20 cellular contexts compared by ENCODE assay signal in the genomic region with DNA sequence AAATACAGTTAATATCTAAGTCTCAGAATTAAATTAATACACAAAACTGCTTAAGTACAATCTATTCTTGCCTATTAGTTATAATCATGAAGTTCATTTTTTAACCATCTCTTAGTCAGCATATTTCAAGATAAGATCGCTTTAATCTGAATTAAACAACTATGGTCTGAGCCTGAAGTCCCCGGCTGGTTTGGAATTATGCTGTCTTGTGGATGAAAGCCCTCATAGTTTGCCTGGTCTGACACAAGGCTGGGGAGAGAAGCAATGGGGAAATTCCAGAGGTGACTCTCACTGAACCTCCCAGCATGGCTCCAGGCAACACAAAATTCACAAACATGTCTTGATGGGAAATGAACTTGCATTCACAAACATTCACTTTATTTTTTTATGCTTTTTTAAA. TPM values are rescaled to one million over a fixed set of nuclear protein-coding genes. Genes with fewer than 3 reads are reported as not detected.
DNase-seq lines count a peak whose midpoint lies in the region; ATAC-seq, FAIRE-seq and TF ChIP-seq lines count a peak whose summit lies in the region.
"Had no signal": no experiment of that assay in that cellular context is flagged by ENCODE, and none has a peak within 500 bp of the region (broad histone marks: within the 10 kb centered on the region; RNA-seq: fewer than 3 reads in every experiment).

No MANE protein-coding gene starts in this region.

- no peaks in the 10 kb centered on the region for H3K4me1 ChIP-seq in K562 (replicated peaks in 1 of 2; ENCODE audit: control insufficient read depth in 2 of 2, insufficient read depth in 2 of 2, low read length in 2 of 2)
- peaks cover 15% of the 10 kb centered on the region for H3K4me1 ChIP-seq in foreskin keratinocyte
- peaks cover 4% of the 10 kb centered on the region for H3K4me1 ChIP-seq in neural progenitor cell
- H3K4me1 ChIP-seq: BLaER1, right atrium auricular region had no signal

- no peak overlapping the region for H3K4me3 Mint-ChIP-seq in neural progenitor cell
- no peak overlapping the region for H3K4me3 Mint-ChIP-seq in activated CD8-positive, alpha-beta memory T cell treated with anti-CD3 and anti-CD28 coated beads, Interleukin-2, amount 10 ng/mL, durations not matched to agents 7 days and 5 days
- H3K4me3 Mint-ChIP-seq: activated naive CD4-positive, alpha-beta T cell treated with anti-CD3 and anti-CD28 coated beads, Interleukin-2, amount 50 U/mL, for 24 hours; IgD-negative memory B cell; naive thymus-derived CD4-positive, alpha-beta T cell had no signal

- no peak overlapping the region for H2AFZ ChIP-seq in K562 (ENCODE audit: low read depth, low read length)
- H2AFZ ChIP-seq in neural progenitor cell (replicated peaks) = no peak overlapping the region

- in situ Hi-C loops in K562 (cut with MboI) = no loop called here

- H3K4me1 Mint-ChIP-seq in neural progenitor cell = peaks cover 16% of the 10 kb centered on the region
- no peaks in the 10 kb centered on the region for H3K4me1 Mint-ChIP-seq in activated CD8-positive, alpha-beta memory T cell treated with anti-CD3 and anti-CD28 coated beads, Interleukin-2, amount 10 ng/mL, durations not matched to agents 7 days and 5 days
- H3K4me1 Mint-ChIP-seq: activated naive CD4-positive, alpha-beta T cell treated with anti-CD3 and anti-CD28 coated beads, Interleukin-2, amount 50 U/mL, for 24 hours; IgD-negative memory B cell; naive thymus-derived CD4-positive, alpha-beta T cell had no signal

- peak overlapping the region; percentile 61 for H3K27ac Mint-ChIP-seq in neural progenitor cell
- no peak overlapping the region for H3K27ac Mint-ChIP-seq in activated CD8-positive, alpha-beta memory T cell treated with anti-CD3 and anti-CD28 coated beads, Interleukin-2, amount 10 ng/mL, durations not matched to agents 7 days and 5 days
- H3K27ac Mint-ChIP-seq: activated naive CD4-positive, alpha-beta T cell treated with anti-CD3 and anti-CD28 coated beads, Interleukin-2, amount 50 U/mL, for 24 hours; IgD-negative memory B cell; naive thymus-derived CD4-positive, alpha-beta T cell had no signal

- H3K9ac ChIP-seq in K562 (ENCODE audit: insufficient read depth in 1 of 2, low read depth in 2 of 2, low read length in 2 of 2) (no peak overlapping the region), neural progenitor cell (no peak overlapping the region)
- H3K9ac ChIP-seq: BLaER1 had no signal

- H3K9me3 Mint-ChIP-seq in neural progenitor cell = peaks cover 26% of the 10 kb centered on the region
- H3K9me3 Mint-ChIP-seq in activated CD8-positive, alpha-beta memory T cell treated with anti-CD3 and anti-CD28 coated beads, Interleukin-2, amount 10 ng/mL, durations not matched to agents 7 days and 5 days (ENCODE audit: low read depth) = peaks cover 2% of the 10 kb centered on the region

- no TSS peak for BruUV-seq in K562 (replicated peaks; lab: Mats Ljungman, UMichigan)

- no peak for TF ChIP-seq EP300 in K562 (IDR thresholded peaks at IDR 0.05; ENCODE audit: low read length)

- no peak for TF ChIP-seq POLR2A in H54 (IDR thresholded peaks at IDR 0.05; ENCODE audit: low read depth, low read length)
- TF ChIP-seq POLR2A in K562 (conservative IDR thresholded peaks at IDR 0.05) = no peak

- H3K4me2 ChIP-seq in K562 (ENCODE audit: insufficient read depth, low read length) (no peak overlapping the region), neural progenitor cell (no peak overlapping the region)
- H3K4me2 ChIP-seq: BLaER1 had no signal

- TF ChIP-seq RAD21 in K562 (CRISPR knock-in tag; conservative IDR thresholded peaks at IDR 0.05 in 1 of 2, IDR thresholded peaks at IDR 0.05 in 1 of 2) = no peak

- TF ChIP-seq CTCF in K562 (IDR thresholded peaks at IDR 0.05 in 2 of 3, conservative IDR thresholded peaks at IDR 0.05 in 1 of 3; ENCODE audit: insufficient read depth in 2 of 3, low read depth in 1 of 3, low read length in 3 of 3) (no peak), foreskin keratinocyte (conservative IDR thresholded peaks at IDR 0.05) (no peak), neural progenitor cell (IDR thresholded peaks at IDR 0.05) (no peak)

- no peak overlapping the region for H3K4me3 ChIP-seq in K562
- no peak overlapping the region for H3K4me3 ChIP-seq in neural progenitor cell
- H3K4me3 ChIP-seq: BLaER1, right atrium auricular region, tibial nerve had no signal

- CTCF ChIA-PET in K562 (lab: Yijun Ruan, JAX; ENCODE audit: low intra/inter-chr PET ratio) = no interaction called here
- CTCF ChIA-PET in activated CD8-positive, alpha-beta memory T cell treated with anti-CD3 and anti-CD28 coated beads, Interleukin-2, amount 10 ng/mL, durations not matched to agents 7 days and 5 days (lab: Charles Lee) = no interaction called here

- WGBS in K562 (ENCODE audit: insufficient coverage, low coverage, missing lambda C conversion rate) = 2% methylated on average over 2 of the region's 2 CpGs

- H4K20me1 ChIP-seq in K562 (replicated peaks; ENCODE audit: control insufficient read depth, insufficient read depth, low read length) (no peaks in the 10 kb centered on the region), neural progenitor cell (ENCODE audit: low read depth) (no peaks in the 10 kb centered on the region)
- H4K20me1 ChIP-seq: BLaER1 had no signal

- H3K79me2 ChIP-seq in K562 (ENCODE audit: control insufficient read depth, insufficient read depth, low read length) (no peaks in the 10 kb centered on the region), neural progenitor cell (ENCODE audit: low read depth) (no peaks in the 10 kb centered on the region)

- POLR2A ChIA-PET in K562 (lab: Yijun Ruan, JAX) = no interaction called here

- no peaks in the 10 kb centered on the region for H3K27me3 ChIP-seq in K562 (ENCODE audit: control insufficient read depth in 2 of 2, insufficient read depth in 2 of 2, low read length in 2 of 2)
- no peaks in the 10 kb centered on the region for H3K27me3 ChIP-seq in foreskin keratinocyte
- H3K27me3 ChIP-seq in neural progenitor cell = no peaks in the 10 kb centered on the region
- H3K27me3 ChIP-seq: BLaER1, right atrium auricular region, tibial nerve had no signal

- H3K9me3 ChIP-seq in K562 (replicated peaks; ENCODE audit: control insufficient read depth, insufficient read depth, low read depth, low read length) (no peaks in the 10 kb centered on the region; the same call in 1 of the 2 replicates), neural progenitor cell (ENCODE audit: low read depth) (peaks cover 6% of the 10 kb centered on the region)

- H3K36me3 ChIP-seq in K562 (ENCODE audit: control insufficient read depth, insufficient read depth, low read length) (no peaks in the 10 kb centered on the region), neural progenitor cell (no peaks in the 10 kb centered on the region)
- H3K36me3 ChIP-seq: BLaER1, right atrium auricular region, tibial nerve had no signal

- no peaks in the 10 kb centered on the region for H3K36me3 Mint-ChIP-seq in neural progenitor cell
- no peaks in the 10 kb centered on the region for H3K36me3 Mint-ChIP-seq in activated CD8-positive, alpha-beta memory T cell treated with anti-CD3 and anti-CD28 coated beads, Interleukin-2, amount 10 ng/mL, durations not matched to agents 7 days and 5 days
- H3K36me3 Mint-ChIP-seq: IgD-negative memory B cell had no signal

- DNase-seq in H54 (ENCODE audit: insufficient read length, low spot score) (no peak), K562 (ENCODE audit: extremely low read depth in 1 of 4, low spot score in 3 of 4) (no peak), foreskin keratinocyte (peak; percentile 74 to 81), neural progenitor cell (ENCODE audit: low spot score) (peak; percentile 20), RKO (ENCODE audit: low spot score) (no peak), NCI-H2081 treated with DMSO at 0.1 percent for 48 hours (lab: John Stamatoyannopoulos, UW) (no peak)
- DNase-seq in activated CD8-positive, alpha-beta memory T cell treated with anti-CD3 and anti-CD28 coated beads, Interleukin-2, amount 10 ng/mL, durations not matched to agents 7 days and 5 days = no peak
- DNase-seq: cortex of kidney; DMS79; left cardiac atrium; naive thymus-derived CD4-positive, alpha-beta T cell; NCI-H1105; PC-3 had no signal

- intact Hi-C loops in K562 (cut with micrococcal nuclease) = no loop called here

- no peak overlapping the region for H3K27ac ChIP-seq in K562 (ENCODE audit: extremely low read depth, low read depth, low read length)
- H3K27ac ChIP-seq in foreskin keratinocyte = peak overlapping the region; percentile 37
- H3K27ac ChIP-seq in neural progenitor cell = no peak overlapping the region
- H3K27ac ChIP-seq: BLaER1, right atrium auricular region had no signal

- no peaks in the 10 kb centered on the region for H3K9me1 ChIP-seq in K562 (ENCODE audit: control insufficient read depth, insufficient read depth, low read length)

- H3F3A ChIP-seq in neural progenitor cell (ENCODE audit: low read depth) = no peaks in the 10 kb centered on the region

- FAIRE-seq in H54 (lab: Jason Lieb, UNC) = peak; percentile 81
- no peak for FAIRE-seq in K562 (lab: Jason Lieb, UNC)

- ATAC-seq in K562 (no peak), foreskin keratinocyte (peak; percentile 95), GM19455 (IDR thresholded peaks at IDR 0.05; ENCODE audit: unreplicated experiment) (no peak)
- ATAC-seq in activated CD8-positive, alpha-beta memory T cell treated with anti-CD3 and anti-CD28 coated beads, Interleukin-2, amount 10 ng/mL, durations not matched to agents 7 days and 5 days = no peak
- ATAC-seq: left cardiac atrium; naive thymus-derived CD4-positive, alpha-beta T cell; PC-3 had no signal

- peaks cover 4% of the 10 kb centered on the region for H3K27me3 Mint-ChIP-seq in neural progenitor cell (ENCODE audit: insufficient read depth, low read depth)
- peaks cover 12% of the 10 kb centered on the region for H3K27me3 Mint-ChIP-seq in activated CD8-positive, alpha-beta memory T cell treated with anti-CD3 and anti-CD28 coated beads, Interleukin-2, amount 10 ng/mL, durations not matched to agents 7 days and 5 days
- H3K27me3 Mint-ChIP-seq: activated naive CD4-positive, alpha-beta T cell treated with anti-CD3 and anti-CD28 coated beads, Interleukin-2, amount 50 U/mL, for 24 hours had no signal

RNA-seq across cellular contexts. Expression of a gene that starts 28.0 kb away (rescaled TPM):
- 2.3 and 4.7 TPM in 2 replicates for total RNA-seq in K562 (2011; cell fraction: chromatin; rRNA removed; ENCODE audit: low replicate concordance)
- total RNA-seq in K562 (2011; cell fraction: nucleolus; rRNA removed) = 1.6 and 2.2 TPM in 2 replicates
- total RNA-seq in K562 (2011; cell fraction: nucleoplasm; rRNA removed) = 1.8 and 4.0 TPM in 2 replicates
- total RNA-seq in K562 (2014; rRNA removed) = 1.8 and 2.6 TPM in 2 replicates
- 1.2 and 1.7 TPM in 2 replicates for total RNA-seq in K562 (2014; rRNA removed; fragmentation: Illumina TruSeq; extraction: Trizol)
- 0.87 and 1.5 TPM in 2 replicates for total RNA-seq in K562 (2015; rRNA removed; fragmentation: Illumina TruSeq; extraction: Trizol)
- total RNA-seq in K562 (2021) = 1.3 and 1.7 TPM in 2 replicates
- polyA plus RNA-seq in K562 (2011; rRNA removed) = 0.97 and 4.2 TPM in 2 replicates
- 0.71 and 0.97 TPM in 2 replicates for polyA plus RNA-seq in K562 (2011; cell fraction: cytosol; rRNA removed)
- polyA plus RNA-seq in K562 (2011; cell fraction: nucleus; rRNA removed) = 1.4 and 3.7 TPM in 2 replicates
- 0.61 and 0.85 TPM in 2 replicates for polyA plus RNA-seq in K562 (2012)
- 1.4 and 1.8 TPM in 2 replicates for polyA plus RNA-seq in K562 (2014; fragmentation: Illumina TruSeq; extraction: Trizol)
- under 1 TPM; 0.32 to 0.90 TPM for polyA plus RNA-seq in K562 (2014; fragmentation: Nextera tagmentation; extraction: Ambion mirVana)
- polyA plus RNA-seq in K562 (2014; rRNA removed) = 1.7 and 2.3 TPM in 2 replicates
- 1.0 and 2.9 TPM in 2 replicates for polyA minus RNA-seq in K562 (2011; rRNA and poly(A)+ RNA removed)
- polyA minus RNA-seq in K562 (2011; cell fraction: cytosol; rRNA and poly(A)+ RNA removed) = 0.86 TPM in 1 of 2 replicates, not detected in the other
- 1.3 and 3.2 TPM in 2 replicates for polyA minus RNA-seq in K562 (2011; cell fraction: nucleus; rRNA and poly(A)+ RNA removed)
- 21.5 and 25.1 TPM in 2 replicates for total RNA-seq in foreskin keratinocyte
- polyA plus RNA-seq in foreskin keratinocyte = 11.0 and 14.4 TPM in 2 replicates
- 8.6 and 11.0 TPM in 2 replicates for total RNA-seq in neural progenitor cell (ENCODE audit: low replicate concordance)
- 1 to 10 TPM; 4.3 to 7.2 TPM for total RNA-seq in activated CD8-positive, alpha-beta memory T cell treated with anti-CD3 and anti-CD28 coated beads, Interleukin-2, amount 10 ng/mL, durations not matched to agents 7 days and 5 days
- total RNA-seq: NCI-H460 had no signal

Comparison
In these comparisons a context has a peak if more than half of its experiments do, and no peak if none do; other contexts are left out.
1. DNase-seq: peak in foreskin keratinocyte (2 of 2) and neural progenitor cell (single experiment); none in H54 (single experiment), K562 (0 of 4), RKO (single experiment), NCI-H2081 treated with DMSO at 0.1 percent for 48 hours (single experiment) and activated CD8-positive, alpha-beta memory T cell treated with anti-CD3 and anti-CD28 coated beads, Interleukin-2, amount 10 ng/mL, durations not matched to agents 7 days and 5 days (single experiment).